In the genomic region with DNA sequence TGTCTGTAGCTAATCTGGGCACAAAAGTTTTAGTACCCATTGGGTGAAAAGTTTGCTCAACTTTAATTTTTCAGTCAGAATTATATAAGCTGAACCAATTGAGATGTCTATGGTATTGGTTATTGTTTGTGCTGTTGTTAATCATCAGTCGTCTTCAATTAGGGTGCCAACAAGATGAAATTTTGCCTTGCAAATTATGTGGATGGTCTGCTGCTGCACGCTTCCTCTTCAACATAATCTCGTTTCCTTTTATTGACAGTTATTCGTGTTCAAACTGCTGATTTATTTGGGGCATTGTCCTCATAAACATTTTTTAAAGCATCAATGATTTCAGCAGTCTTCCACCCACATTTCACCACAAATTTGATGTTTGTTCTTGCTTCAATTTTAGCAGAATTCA, we compare ENCODE assay signal across 18 cellular contexts.
DNase-seq lines count a peak whose midpoint lies in the region; ATAC-seq, FAIRE-seq and TF ChIP-seq lines count a peak whose summit lies in the region.
"Had no signal": no experiment of that assay in that cellular context is flagged by ENCODE, and none has a peak within 500 bp of the region (broad histone marks: within the 10 kb centered on the region; RNA-seq: fewer than 3 reads in every experiment).

No MANE protein-coding gene starts in this region.

- H3K9me3 ChIP-seq in neural progenitor cell (ENCODE audit: low read depth), result no peaks in the 10 kb centered on the region
- H3K9me3 ChIP-seq in right atrium auricular region, result no peaks in the 10 kb centered on the region

- no peak overlapping the region for H3K27ac ChIP-seq in neural progenitor cell
- no peak overlapping the region for H3K27ac ChIP-seq in right atrium auricular region

- H3K36me3 ChIP-seq in neural progenitor cell (no peaks in the 10 kb centered on the region), right atrium auricular region (no peaks in the 10 kb centered on the region)

- H3K4me2 ChIP-seq in neural progenitor cell, result no peak overlapping the region

- ATAC-seq in GM18861 (IDR thresholded peaks at IDR 0.05; ENCODE audit: unreplicated experiment) (peak; percentile 63), HG03159 (IDR thresholded peaks at IDR 0.05; ENCODE audit: unreplicated experiment) (peak; percentile 48), HG02623 (IDR thresholded peaks at IDR 0.05; ENCODE audit: unreplicated experiment) (no peak), WTC11 (no peak)

- FAIRE-seq in GM12891 (lab: Jason Lieb, UNC), result no peak
- FAIRE-seq: A204.1, GM12892 had no signal

- H3K9ac ChIP-seq in neural progenitor cell, result no peak overlapping the region

- DNase-seq in GM12891 (ENCODE audit: insufficient read length, low spot score) (no peak), neural progenitor cell (ENCODE audit: low spot score) (no peak), WTC11 (ENCODE audit: low spot score) (no peak), right atrium auricular region (ENCODE audit: low spot score) (no peak)
- DNase-seq: C1 segment of cervical spinal cord; Calu3; CD4-positive, alpha-beta T cell; DMS 273 treated with DMSO at 0.1 percent for 48 hours; HCEC 1CT; HFFc6; KG1 had no signal

- H3K27me3 ChIP-seq in neural progenitor cell (no peaks in the 10 kb centered on the region), right atrium auricular region (no peaks in the 10 kb centered on the region)

- POLR2A ChIA-PET in WTC11 (lab: Charles Lee), result no interaction called here

- H3K4me3 Mint-ChIP-seq in neural progenitor cell, result no peak overlapping the region
- no peak overlapping the region for H3K4me3 Mint-ChIP-seq in WTC11
- H3K4me3 Mint-ChIP-seq: B cell; CD4-positive, alpha-beta T cell; HFFc6; IgD-negative memory B cell had no signal

- H2AFZ ChIP-seq in neural progenitor cell (replicated peaks), result peak overlapping the region; percentile 37

- TF ChIP-seq CTCF in neural progenitor cell (IDR thresholded peaks at IDR 0.05), result no peak
- no peak for TF ChIP-seq CTCF in WTC11 (IDR thresholded peaks at IDR 0.05)
- no peak for TF ChIP-seq CTCF in right atrium auricular region (IDR thresholded peaks at IDR 0.05)

- H3K4me3 ChIP-seq in neural progenitor cell (no peak overlapping the region), right atrium auricular region (no peak overlapping the region)

- H3K4me1 ChIP-seq in neural progenitor cell, result no peaks in the 10 kb centered on the region
- no peaks in the 10 kb centered on the region for H3K4me1 ChIP-seq in right atrium auricular region

- H3K9me3 Mint-ChIP-seq in neural progenitor cell (no peaks in the 10 kb centered on the region), WTC11 (0 out of 2 replicates have a peak, but pooled peaks cover 2% of the 10 kb centered on the region)

- no peaks in the 10 kb centered on the region for H3K36me3 Mint-ChIP-seq in neural progenitor cell
- H3K36me3 Mint-ChIP-seq in WTC11, result no peaks in the 10 kb centered on the region
- H3K36me3 Mint-ChIP-seq: IgD-negative memory B cell had no signal

- H3K27ac Mint-ChIP-seq in neural progenitor cell (no peak overlapping the region), WTC11 (no peak overlapping the region)
- H3K27ac Mint-ChIP-seq: B cell; CD4-positive, alpha-beta T cell; HFFc6; IgD-negative memory B cell had no signal

- no peaks in the 10 kb centered on the region for H3F3A ChIP-seq in neural progenitor cell (ENCODE audit: low read depth)

- no peaks in the 10 kb centered on the region for H4K20me1 ChIP-seq in neural progenitor cell (ENCODE audit: low read depth)

- H3K4me1 Mint-ChIP-seq in neural progenitor cell (no peaks in the 10 kb centered on the region), WTC11 (no peaks in the 10 kb centered on the region)
- H3K4me1 Mint-ChIP-seq: B cell, IgD-negative memory B cell had no signal

- no peaks in the 10 kb centered on the region for H3K27me3 Mint-ChIP-seq in neural progenitor cell (ENCODE audit: insufficient read depth, low read depth)
- H3K27me3 Mint-ChIP-seq in WTC11 (ENCODE audit: low read depth), result no peaks in the 10 kb centered on the region
- H3K27me3 Mint-ChIP-seq: B cell; CD4-positive, alpha-beta T cell; IgD-negative memory B cell had no signal

- no peak for TF ChIP-seq POLR2A in GM12891 (IDR thresholded peaks at IDR 0.05; ENCODE audit: low read depth, low read length)

- CTCF ChIA-PET in WTC11 (lab: Charles Lee), result no interaction called here

- H3K79me2 ChIP-seq in neural progenitor cell (ENCODE audit: low read depth), result no peaks in the 10 kb centered on the region

TF ChIP-seq in GM12891, 5 proteins besides CTCF, POLR2A, EP300 and RAD21:
- TF ChIP-seq POU2F2 (IDR thresholded peaks at IDR 0.05; ENCODE audit: low read depth, low read length) (no peak), PAX5 (IDR thresholded peaks at IDR 0.05; ENCODE audit: insufficient read depth, low read length, severe bottlenecking) (no peak), POLR2AphosphoS5 (IDR thresholded peaks at IDR 0.05; ENCODE audit: low read depth, low read length) (no peak), TAF1 (IDR thresholded peaks at IDR 0.05; ENCODE audit: low read depth, low read length) (no peak), SPI1 (IDR thresholded peaks at IDR 0.05; ENCODE audit: low read depth, low read length) (peak; percentile 14; the same call in 1 of the 2 replicates)

TF ChIP-seq in WTC11, 78 proteins besides CTCF, POLR2A, EP300 and RAD21:
- TF ChIP-seq CBFB (CRISPR knock-in tag; IDR thresholded peaks at IDR 0.05; ENCODE audit: low read depth) (no peak), ZNF423 (CRISPR knock-in tag; IDR thresholded peaks at IDR 0.05) (no peak), ZNF219 (CRISPR knock-in tag; IDR thresholded peaks at IDR 0.05; ENCODE audit: borderline replicate concordance) (no peak), FOXP4 (CRISPR knock-in tag; IDR thresholded peaks at IDR 0.05) (no peak), FOXJ3 (CRISPR knock-in tag; IDR thresholded peaks at IDR 0.05; ENCODE audit: borderline replicate concordance) (no peak)
- TF ChIP-seq, protein P1, sequence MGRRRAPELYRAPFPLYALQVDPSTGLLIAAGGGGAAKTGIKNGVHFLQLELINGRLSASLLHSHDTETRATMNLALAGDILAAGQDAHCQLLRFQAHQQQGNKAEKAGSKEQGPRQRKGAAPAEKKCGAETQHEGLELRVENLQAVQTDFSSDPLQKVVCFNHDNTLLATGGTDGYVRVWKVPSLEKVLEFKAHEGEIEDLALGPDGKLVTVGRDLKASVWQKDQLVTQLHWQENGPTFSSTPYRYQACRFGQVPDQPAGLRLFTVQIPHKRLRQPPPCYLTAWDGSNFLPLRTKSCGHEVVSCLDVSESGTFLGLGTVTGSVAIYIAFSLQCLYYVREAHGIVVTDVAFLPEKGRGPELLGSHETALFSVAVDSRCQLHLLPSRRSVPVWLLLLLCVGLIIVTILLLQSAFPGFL (CRISPR knock-in tag; IDR thresholded peaks at IDR 0.05; ENCODE audit: borderline replicate concordance), result no peak
- TF ChIP-seq, protein P2, sequence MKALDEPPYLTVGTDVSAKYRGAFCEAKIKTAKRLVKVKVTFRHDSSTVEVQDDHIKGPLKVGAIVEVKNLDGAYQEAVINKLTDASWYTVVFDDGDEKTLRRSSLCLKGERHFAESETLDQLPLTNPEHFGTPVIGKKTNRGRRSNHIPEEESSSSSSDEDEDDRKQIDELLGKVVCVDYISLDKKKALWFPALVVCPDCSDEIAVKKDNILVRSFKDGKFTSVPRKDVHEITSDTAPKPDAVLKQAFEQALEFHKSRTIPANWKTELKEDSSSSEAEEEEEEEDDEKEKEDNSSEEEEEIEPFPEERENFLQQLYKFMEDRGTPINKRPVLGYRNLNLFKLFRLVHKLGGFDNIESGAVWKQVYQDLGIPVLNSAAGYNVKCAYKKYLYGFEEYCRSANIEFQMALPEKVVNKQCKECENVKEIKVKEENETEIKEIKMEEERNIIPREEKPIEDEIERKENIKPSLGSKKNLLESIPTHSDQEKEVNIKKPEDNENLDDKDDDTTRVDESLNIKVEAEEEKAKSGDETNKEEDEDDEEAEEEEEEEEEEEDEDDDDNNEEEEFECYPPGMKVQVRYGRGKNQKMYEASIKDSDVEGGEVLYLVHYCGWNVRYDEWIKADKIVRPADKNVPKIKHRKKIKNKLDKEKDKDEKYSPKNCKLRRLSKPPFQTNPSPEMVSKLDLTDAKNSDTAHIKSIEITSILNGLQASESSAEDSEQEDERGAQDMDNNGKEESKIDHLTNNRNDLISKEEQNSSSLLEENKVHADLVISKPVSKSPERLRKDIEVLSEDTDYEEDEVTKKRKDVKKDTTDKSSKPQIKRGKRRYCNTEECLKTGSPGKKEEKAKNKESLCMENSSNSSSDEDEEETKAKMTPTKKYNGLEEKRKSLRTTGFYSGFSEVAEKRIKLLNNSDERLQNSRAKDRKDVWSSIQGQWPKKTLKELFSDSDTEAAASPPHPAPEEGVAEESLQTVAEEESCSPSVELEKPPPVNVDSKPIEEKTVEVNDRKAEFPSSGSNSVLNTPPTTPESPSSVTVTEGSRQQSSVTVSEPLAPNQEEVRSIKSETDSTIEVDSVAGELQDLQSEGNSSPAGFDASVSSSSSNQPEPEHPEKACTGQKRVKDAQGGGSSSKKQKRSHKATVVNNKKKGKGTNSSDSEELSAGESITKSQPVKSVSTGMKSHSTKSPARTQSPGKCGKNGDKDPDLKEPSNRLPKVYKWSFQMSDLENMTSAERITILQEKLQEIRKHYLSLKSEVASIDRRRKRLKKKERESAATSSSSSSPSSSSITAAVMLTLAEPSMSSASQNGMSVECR (CRISPR knock-in tag; IDR thresholded peaks at IDR 0.05; ENCODE audit: borderline replicate concordance), result no peak

Comparison
In these comparisons a context has a peak if more than half of its experiments do, and no peak if none do; other contexts are left out.
1. ATAC-seq: peak in GM18861 (single experiment) and HG03159 (single experiment); none in HG02623 (single experiment) and WTC11 (single experiment).